9 cellular contexts compared by ENCODE assay signal in the genomic region with DNA sequence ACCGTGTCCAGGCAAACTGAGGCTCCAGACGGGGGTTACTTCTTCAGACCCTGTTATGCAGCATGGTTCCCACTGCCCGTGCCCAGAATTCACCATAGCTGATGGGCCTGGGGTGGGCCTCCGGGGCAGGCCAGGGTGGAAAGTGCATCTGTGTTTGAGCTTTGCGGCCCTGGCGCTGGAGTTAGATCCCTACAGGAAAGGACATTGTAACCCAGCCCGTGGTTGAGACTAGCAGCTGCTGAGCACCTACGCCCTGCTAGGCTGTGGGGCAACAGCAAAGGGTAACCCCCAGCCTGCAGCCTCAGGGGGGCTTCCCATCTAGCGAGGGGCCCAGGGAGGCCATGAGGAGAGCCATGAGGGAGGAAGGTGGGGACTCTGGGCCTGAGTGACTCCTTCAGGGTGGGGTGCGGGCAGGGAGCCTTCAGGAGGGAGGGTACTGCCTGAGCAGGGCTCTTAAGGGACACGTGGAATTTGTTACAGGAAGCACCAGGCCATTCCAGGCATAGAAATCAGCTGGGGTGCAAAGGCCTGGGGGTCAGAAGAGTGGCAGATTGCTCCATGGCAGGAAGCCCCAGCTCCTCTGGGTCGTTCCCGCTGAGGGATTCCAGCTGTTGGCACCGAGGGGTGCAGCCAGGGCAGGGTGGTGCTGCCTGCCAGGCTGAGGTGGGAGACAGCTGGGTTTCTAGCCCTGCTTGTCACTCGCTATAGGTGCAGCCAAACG. TPM values are rescaled to one million over a fixed set of nuclear protein-coding genes. Genes with fewer than 3 reads are reported as not detected.
DNase-seq lines count a peak whose midpoint lies in the region; ATAC-seq and TF ChIP-seq lines count a peak whose summit lies in the region.
"Had no signal": no experiment of that assay in that cellular context is flagged by ENCODE, and none has a peak within 500 bp of the region (broad histone marks: within the 10 kb centered on the region; RNA-seq: fewer than 3 reads in every experiment).

No MANE protein-coding gene starts in this region.

- H3K27me3 Mint-ChIP-seq in neural progenitor cell (ENCODE audit: insufficient read depth, low read depth): peaks cover 9% of the 10 kb centered on the region
- no peaks in the 10 kb centered on the region for H3K27me3 Mint-ChIP-seq in naive thymus-derived CD8-positive, alpha-beta T cell

- in situ Hi-C loops in mammary epithelial cell (cut with MboI; ENCODE audit: low sequenced_read_pairs in 2 of 2): no loop called here

- peak overlapping the region; percentile 82 for H3K27ac Mint-ChIP-seq in neural progenitor cell
- peak overlapping the region in 4 of 10 donors; percentile 22 to 85 (median 53) for H3K27ac Mint-ChIP-seq in naive thymus-derived CD8-positive, alpha-beta T cell

- H3K36me3 ChIP-seq in breast epithelium: no peaks in the 10 kb centered on the region
- no peaks in the 10 kb centered on the region for H3K36me3 ChIP-seq in mammary epithelial cell (ENCODE audit: insufficient read depth, low read length)
- peaks cover 0 to under 1% of the 10 kb centered on the region in 2 donors for H3K36me3 ChIP-seq in gastroesophageal sphincter
- no peaks in the 10 kb centered on the region for H3K36me3 ChIP-seq in neural progenitor cell

- BruUV-seq in mammary epithelial cell (replicated peaks; lab: Mats Ljungman, UMichigan): no TSS peak

- WGBS in mammary epithelial cell (ENCODE audit: low coverage, missing lambda C conversion rate): 62% methylated on average over 12 of the region's 16 CpGs
- WGBS in gastroesophageal sphincter (ENCODE audit: low coverage in 1 of 2), 2 donors: 20% methylated on average over 1 of the region's 16 CpGs

- no peaks in the 10 kb centered on the region for H3K79me2 ChIP-seq in mammary epithelial cell (ENCODE audit: insufficient read depth, low read length)
- no peaks in the 10 kb centered on the region for H3K79me2 ChIP-seq in neural progenitor cell (ENCODE audit: low read depth)

- H3K9ac ChIP-seq in mammary epithelial cell (ENCODE audit: insufficient read depth, low read length) (no peak overlapping the region), neural progenitor cell (no peak overlapping the region)

- no peaks in the 10 kb centered on the region for H3K9me3 Mint-ChIP-seq in neural progenitor cell
- no peaks in the 10 kb centered on the region for H3K9me3 Mint-ChIP-seq in naive thymus-derived CD8-positive, alpha-beta T cell

- ATAC-seq in gastroesophageal sphincter: no peak
- ATAC-seq in GM21528 (IDR thresholded peaks at IDR 0.05; ENCODE audit: low FRiP score, unreplicated experiment): no peak
- ATAC-seq in HG03432 (IDR thresholded peaks at IDR 0.05; ENCODE audit: unreplicated experiment): no peak
- no peak for ATAC-seq in naive thymus-derived CD8-positive, alpha-beta T cell

- no peak overlapping the region for H3K4me3 Mint-ChIP-seq in neural progenitor cell
- H3K4me3 Mint-ChIP-seq in naive thymus-derived CD8-positive, alpha-beta T cell: no peak overlapping the region

- DNase-seq in breast epithelium (ENCODE audit: low spot score in 2 of 2) (no peak), mammary epithelial cell (no peak), neural progenitor cell (ENCODE audit: low spot score) (no peak), midbrain (lab: John Stamatoyannopoulos, UW) (no peak)
- no peak for DNase-seq in naive thymus-derived CD8-positive, alpha-beta T cell
- DNase-seq: T-helper 9 cell had no signal

- no peaks in the 10 kb centered on the region for H3K36me3 Mint-ChIP-seq in neural progenitor cell
- peaks cover 0 to 11% (median 0%) of the 10 kb centered on the region in 3 donors for H3K36me3 Mint-ChIP-seq in naive thymus-derived CD8-positive, alpha-beta T cell

- peaks cover 7 to 15% of the 10 kb centered on the region in 2 donors for H3K4me1 ChIP-seq in breast epithelium
- no peaks in the 10 kb centered on the region for H3K4me1 ChIP-seq in mammary epithelial cell (ENCODE audit: insufficient read depth, low read length)
- peaks cover 0 to 83% (median 34%) of the 10 kb centered on the region in 3 donors for H3K4me1 ChIP-seq in gastroesophageal sphincter
- peaks cover 12% of the 10 kb centered on the region for H3K4me1 ChIP-seq in neural progenitor cell

- no peaks in the 10 kb centered on the region for H3K27me3 ChIP-seq in breast epithelium
- peaks cover 2% of the 10 kb centered on the region for H3K27me3 ChIP-seq in mammary epithelial cell (ENCODE audit: insufficient read depth, low read length)
- H3K27me3 ChIP-seq in gastroesophageal sphincter: peaks cover 43% of the 10 kb centered on the region
- no peaks in the 10 kb centered on the region for H3K27me3 ChIP-seq in neural progenitor cell

- dilution Hi-C loops in mammary epithelial cell (cut with HindIII; ENCODE audit: low sequenced_read_pairs): no loop called here

- TF ChIP-seq CTCF in breast epithelium (IDR thresholded peaks at IDR 0.05): no peak
- no peak for TF ChIP-seq CTCF in mammary epithelial cell (conservative IDR thresholded peaks at IDR 0.05 in 1 of 2, IDR thresholded peaks at IDR 0.05 in 1 of 2; ENCODE audit: extremely low read depth in 1 of 2, insufficient read depth in 1 of 2, low read depth in 1 of 2, low read length in 2 of 2)
- TF ChIP-seq CTCF in gastroesophageal sphincter (IDR thresholded peaks at IDR 0.05): no peak
- TF ChIP-seq CTCF in neural progenitor cell (IDR thresholded peaks at IDR 0.05): no peak

- TF ChIP-seq EP300 in gastroesophageal sphincter (IDR thresholded peaks at IDR 0.05): no peak

- intact Hi-C loops in breast epithelium (cut with DNase I; ENCODE audit: low total_unique reads) (loop anchor here (1.0 kb wide), 1 partner anchor 33 kb away; no protein-coding TSS in a partner anchor), mammary epithelial cell (cut with micrococcal nuclease) (no loop called here)

- H4K20me1 ChIP-seq in mammary epithelial cell (ENCODE audit: insufficient read depth, low read length): no peaks in the 10 kb centered on the region
- H4K20me1 ChIP-seq in neural progenitor cell (ENCODE audit: low read depth): no peaks in the 10 kb centered on the region

- H3K27ac ChIP-seq in breast epithelium (peak overlapping the region; percentile 62 to 95), mammary epithelial cell (ENCODE audit: insufficient read depth, low read depth, low read length) (no peak overlapping the region), gastroesophageal sphincter (peak overlapping the region in 3 of 4 donors; percentile 80 to 86 (median 85)), neural progenitor cell (no peak overlapping the region)

- CTCF ChIA-PET in mammary epithelial cell (lab: Charles Lee; ENCODE audit: low non-redundant PET): no interaction called here

- no peak overlapping the region for H2AFZ ChIP-seq in mammary epithelial cell (ENCODE audit: low read depth, low read length)
- H2AFZ ChIP-seq in neural progenitor cell (replicated peaks): no peak overlapping the region

- H3K9me3 ChIP-seq in breast epithelium (no peaks in the 10 kb centered on the region), mammary epithelial cell (replicated peaks; ENCODE audit: insufficient read depth, low read length) (no peaks in the 10 kb centered on the region), gastroesophageal sphincter (no peaks in the 10 kb centered on the region), neural progenitor cell (ENCODE audit: low read depth) (no peaks in the 10 kb centered on the region)

- H3K4me3 ChIP-seq in breast epithelium (peak overlapping the region in 2 of 3 donors; percentile 5 to 46), mammary epithelial cell (replicated peaks in 1 of 3; ENCODE audit: insufficient read depth in 1 of 3, low read depth in 2 of 3, low read length in 3 of 3) (no peak overlapping the region), gastroesophageal sphincter (peak overlapping the region in 1 of 2 donors; percentile 8), neural progenitor cell (no peak overlapping the region)

- peaks cover 29% of the 10 kb centered on the region for H3K4me1 Mint-ChIP-seq in neural progenitor cell
- peaks cover 26 to 70% (median 51%) of the 10 kb centered on the region in 4 donors for H3K4me1 Mint-ChIP-seq in naive thymus-derived CD8-positive, alpha-beta T cell

- POLR2A ChIA-PET in naive thymus-derived CD8-positive, alpha-beta T cell (lab: Charles Lee): interaction anchor here (0.6 to 1.3 kb wide), 5 partner anchors 12 to 210 kb away, joined by 3 to 4 read pairs (median 3); no protein-coding TSS in a partner anchor

- H3K4me2 ChIP-seq in mammary epithelial cell (ENCODE audit: insufficient read depth, low read depth, low read length) (no peak overlapping the region), neural progenitor cell (no peak overlapping the region)

- TF ChIP-seq POLR2A in breast epithelium (IDR thresholded peaks at IDR 0.05) (no peak), gastroesophageal sphincter (IDR thresholded peaks at IDR 0.05) (no peak)

- H3F3A ChIP-seq in neural progenitor cell (ENCODE audit: low read depth): peaks cover 5% of the 10 kb centered on the region

RNA-seq across cellular contexts. Expression of a gene that starts 18.9 kb away (rescaled TPM):
- 10 to 100 TPM; 25.0 to 48.8 (median 35.1) TPM for total RNA-seq in breast epithelium
- total RNA-seq in mammary epithelial cell: under 1 TPM; under 0.01 to 0.09 TPM
- 0.08 TPM for polyA plus RNA-seq in mammary epithelial cell
- polyA minus RNA-seq in mammary epithelial cell: not detected
- 10 to 100 TPM; 10.9 to 34.9 (median 31.0) TPM for total RNA-seq in gastroesophageal sphincter
- 0.04 and 0.22 TPM in 2 replicates for total RNA-seq in neural progenitor cell (ENCODE audit: low replicate concordance)
- total RNA-seq in naive thymus-derived CD8-positive, alpha-beta T cell: 10 to 100 TPM; 16.5 to 18.4 TPM
- 10 to 100 TPM; 19.7 to 64.6 (median 21.8) TPM for polyA plus RNA-seq in naive thymus-derived CD8-positive, alpha-beta T cell

RNA-seq across cellular contexts. Expression of a gene that starts 44.1 kb away (rescaled TPM):
- total RNA-seq in breast epithelium (100 to 1,000 TPM in 1 of 3 donors, 10 to 100 TPM in 2; 73.9 to 115 (median 96.4) TPM), mammary epithelial cell (10 to 100 TPM; 57.3 to 64.7 TPM), gastroesophageal sphincter (10 to 100 TPM; 62.3 to 95.5 (median 81.5) TPM), neural progenitor cell (ENCODE audit: low replicate concordance) (15.1 and 16.4 TPM in 2 replicates)
- polyA plus RNA-seq in mammary epithelial cell: 15.2 TPM
- 73.6 TPM for polyA minus RNA-seq in mammary epithelial cell
- total RNA-seq in naive thymus-derived CD8-positive, alpha-beta T cell: 10 to 100 TPM; 63.0 to 64.9 TPM
- 1 to 10 TPM; 5.3 to 7.5 (median 5.4) TPM for polyA plus RNA-seq in naive thymus-derived CD8-positive, alpha-beta T cell

Comparison
In these comparisons a context has a peak if more than half of its experiments do, and no peak if none do; other contexts are left out.
1. H3K27ac ChIP-seq: peak in breast epithelium (2 of 2) and gastroesophageal sphincter (3 of 4); none in mammary epithelial cell (single experiment) and neural progenitor cell (single experiment).
2. H3K4me3 ChIP-seq: peak in breast epithelium (2 of 3); none in mammary epithelial cell (0 of 3) and neural progenitor cell (single experiment).